ENCODE assay signal across 12 cellular contexts in genomic region chr17:82864721-82865240, GRCh38. TPM values are rescaled to one million over a fixed set of nuclear protein-coding genes. Genes with fewer than 3 reads are reported as not detected.
DNase-seq lines count a peak whose midpoint lies in the region; ATAC-seq and TF ChIP-seq lines count a peak whose summit lies in the region.
"Had no signal": no experiment of that assay in that cellular context is flagged by ENCODE, and none has a peak within 500 bp of the region (broad histone marks: within the 10 kb centered on the region; RNA-seq: fewer than 3 reads in every experiment).

No MANE protein-coding gene starts in this region.

- peak overlapping the region; percentile 64 for H3K27ac ChIP-seq in lower lobe of right lung
- H3K27ac ChIP-seq: VCaP had no signal

- H3K27me3 Mint-ChIP-seq in stimulated activated naive CD8-positive, alpha-beta T cell treated with anti-CD3 and anti-CD28 coated beads, Interleukin-15, Interleukin-2, amounts not matched to agents 100 ng/mL and 50 ng/mL, for 24 hours = no peaks in the 10 kb centered on the region

- H3K9me3 ChIP-seq in lower lobe of right lung = no peaks in the 10 kb centered on the region

- peaks cover 4% of the 10 kb centered on the region for H3K36me3 Mint-ChIP-seq in stimulated activated naive CD8-positive, alpha-beta T cell treated with anti-CD3 and anti-CD28 coated beads, Interleukin-15, Interleukin-2, amounts not matched to agents 100 ng/mL and 50 ng/mL, for 24 hours (ENCODE audit: low read depth)

- H3K4me1 ChIP-seq in lower lobe of right lung = peaks cover 23% of the 10 kb centered on the region

- H3K4me1 Mint-ChIP-seq in stimulated activated naive CD8-positive, alpha-beta T cell treated with anti-CD3 and anti-CD28 coated beads, Interleukin-15, Interleukin-2, amounts not matched to agents 100 ng/mL and 50 ng/mL, for 24 hours (ENCODE audit: low read depth) = peaks cover 80% of the 10 kb centered on the region

- intact Hi-C loops in lower lobe of right lung (cut with DNase I) = no loop called here

- no peaks in the 10 kb centered on the region for H3K9me3 Mint-ChIP-seq in stimulated activated naive CD8-positive, alpha-beta T cell treated with anti-CD3 and anti-CD28 coated beads, Interleukin-15, Interleukin-2, amounts not matched to agents 100 ng/mL and 50 ng/mL, for 24 hours

- H3K27ac Mint-ChIP-seq in stimulated activated naive CD8-positive, alpha-beta T cell treated with anti-CD3 and anti-CD28 coated beads, Interleukin-15, Interleukin-2, amounts not matched to agents 100 ng/mL and 50 ng/mL, for 24 hours = peak overlapping the region; percentile 90

- no peak for TF ChIP-seq CTCF in lower lobe of right lung (IDR thresholded peaks at IDR 0.05)

- H3K27me3 ChIP-seq in lower lobe of right lung (ENCODE audit: low read depth) = no peaks in the 10 kb centered on the region

- peaks cover under 1% of the 10 kb centered on the region for H3K36me3 ChIP-seq in lower lobe of right lung

- DNase-seq in stimulated activated naive CD8-positive, alpha-beta T cell treated with anti-CD3 and anti-CD28 coated beads, Interleukin-15, Interleukin-2, amounts not matched to agents 100 U/mL and 50 U/mL, for 24 hours = no peak
- DNase-seq in RPMI8226 (peak; percentile 11), lower lobe of right lung (no peak), foreskin melanocyte (no peak), HuH-7.5 (ENCODE audit: low spot score) (no peak)
- DNase-seq: DMS79 treated with DMSO at 0.1 percent for 48 hours, KG1 had no signal

- no peak overlapping the region for H3K4me3 ChIP-seq in lower lobe of right lung

- peak overlapping the region; percentile 76 for H3K4me3 Mint-ChIP-seq in stimulated activated naive CD8-positive, alpha-beta T cell treated with anti-CD3 and anti-CD28 coated beads, Interleukin-15, Interleukin-2, amounts not matched to agents 100 ng/mL and 50 ng/mL, for 24 hours

- ATAC-seq in stimulated activated naive CD8-positive, alpha-beta T cell treated with anti-CD3 and anti-CD28 coated beads, Interleukin-15, Interleukin-2, amounts not matched to agents 100 U/mL and 50 U/mL, for 24 hours = no peak
- ATAC-seq in lower lobe of right lung = no peak
- no peak for ATAC-seq in GM21717 (IDR thresholded peaks at IDR 0.05; ENCODE audit: unreplicated experiment)
- no peak for ATAC-seq in GM19455 (IDR thresholded peaks at IDR 0.05; ENCODE audit: unreplicated experiment)

RNA-seq across cellular contexts. Expression of gene ZNF750, which starts 25.0 kb away (rescaled TPM):
- total RNA-seq in lower lobe of right lung = 4.7 TPM
- total RNA-seq: H1 had no signal
